35 cellular contexts compared by ENCODE assay signal in genomic region chr16:89589241-89589926, GRCh38. TPM values are rescaled to one million over a fixed set of nuclear protein-coding genes. Genes with fewer than 3 reads are reported as not detected.
"Had no signal": no experiment of that assay in that cellular context is flagged by ENCODE, and none has a peak within 500 bp of the region (broad histone marks: within the 10 kb centered on the region; RNA-seq: fewer than 3 reads in every experiment).

No MANE protein-coding gene starts in this region.

- H3K9me3 Mint-ChIP-seq: activated B cell treated with CpG ODN at 0.5 μM for 24 hours; activated naive CD4-positive, alpha-beta T cell treated with anti-CD3 and anti-CD28 coated beads for 36 hours; activated naive CD4-positive, alpha-beta T cell treated with anti-CD3 and anti-CD28 coated beads, Interleukin-2, amount 50 U/mL, for 24 hours; activated naive CD8-positive, alpha-beta T cell treated with anti-CD3 and anti-CD28 coated beads for 36 hours; activated naive CD8-positive, alpha-beta T cell treated with anti-CD3 and anti-CD28 coated beads, Interleukin-2, amount 50 U/mL, for 24 hours; activated T-helper 1 cell treated with anti-CD3 and anti-CD28 coated beads, Interleukin-12 subunit alpha, Interleukin-12 subunit beta, Interleukin-2, Interleukin-4 antibody, amounts not matched to agents 30 ng/mL and 10 ng/mL and 1 ng/mL, durations not matched to agents 14 hours and 24 hours and 36 hours; activated T-helper 2 cell treated with anti-CD3 and anti-CD28 coated beads, Interferon-gamma antibody, Interleukin-2, Interleukin-4, amounts not matched to agents 10 μg/mL and 5 μg/mL and 100 μg/mL, durations not matched to agents 14 hours and 24 hours and 36 hours; T-helper 2 cell treated with Interferon-gamma antibody and Interleukin-4, amounts not matched to agents 5 μg/mL and 100 μg/mL, for 36 hours had no signal

- DNase-seq: activated B cell treated with CpG ODN at 0.5 μM for 24 hours; activated CD4-positive, alpha-beta T cell treated with anti-CD3 and anti-CD28 coated beads for 48 hours; activated CD4-positive, alpha-beta T cell treated with anti-CD3 and anti-CD28 coated beads, Interleukin-2, amount 50 U/mL, for 1 hour; activated CD4-positive, alpha-beta T cell treated with anti-CD3 and anti-CD28 coated beads, Interleukin-2, amount 50 U/mL, for 48 hours; activated CD8-positive, alpha-beta T cell treated with anti-CD3 and anti-CD28 coated beads for 36 hours; activated effector memory CD4-positive, alpha-beta T cell treated with anti-CD3 and anti-CD28 coated beads, Interleukin-2, amount 50 U/mL, for 16 hours; activated naive CD4-positive, alpha-beta T cell treated with anti-CD3 and anti-CD28 coated beads for 36 hours; activated naive CD8-positive, alpha-beta T cell treated with anti-CD3 and anti-CD28 coated beads for 36 hours; activated naive CD8-positive, alpha-beta T cell treated with anti-CD3 and anti-CD28 coated beads, Interleukin-2, amount 50 U/mL, for 24 hours; activated T-cell treated with anti-CD3 and anti-CD28 coated beads, Interleukin-2, amount 50 U/mL, for 1 hour; activated T-cell treated with anti-CD3 and anti-CD28 coated beads, Interleukin-2, amount 50 U/mL, for 48 hours; adrenal gland; amygdala; aorta; body of pancreas; colonic mucosa; effector CD8-positive, alpha-beta T cell; esophagus squamous epithelium; foreskin melanocyte; heart right ventricle; T-helper 1 cell; T-helper 17 cell; T1000; WERI-Rb-1 had no signal

- ATAC-seq: activated CD4-positive, CD25-positive, alpha-beta regulatory T cell treated with anti-CD3 and anti-CD28 coated beads, Interleukin-2, amount 50 U/mL, for 24 hours; activated CD8-positive, alpha-beta T cell treated with anti-CD3 and anti-CD28 coated beads for 36 hours; activated naive CD8-positive, alpha-beta T cell treated with anti-CD3 and anti-CD28 coated beads, Interleukin-2, amount 50 U/mL, for 24 hours; body of pancreas; gastroesophageal sphincter; heart right ventricle; T-helper 17 cell had no signal

- H3K27ac Mint-ChIP-seq: activated B cell treated with CpG ODN at 0.5 μM for 24 hours; activated CD8-positive, alpha-beta T cell treated with anti-CD3 and anti-CD28 coated beads for 36 hours; activated naive CD4-positive, alpha-beta T cell treated with anti-CD3 and anti-CD28 coated beads for 36 hours; activated naive CD4-positive, alpha-beta T cell treated with anti-CD3 and anti-CD28 coated beads, Interleukin-2, amount 50 U/mL, for 24 hours; activated naive CD8-positive, alpha-beta T cell treated with anti-CD3 and anti-CD28 coated beads for 36 hours; activated naive CD8-positive, alpha-beta T cell treated with anti-CD3 and anti-CD28 coated beads, Interleukin-2, amount 50 U/mL, for 24 hours; activated T-helper 1 cell treated with anti-CD3 and anti-CD28 coated beads, Interleukin-12 subunit alpha, Interleukin-12 subunit beta, Interleukin-2, Interleukin-4 antibody, amounts not matched to agents 30 ng/mL and 10 ng/mL and 1 ng/mL, durations not matched to agents 14 hours and 24 hours and 36 hours; activated T-helper 2 cell treated with anti-CD3 and anti-CD28 coated beads, Interferon-gamma antibody, Interleukin-2, Interleukin-4, amounts not matched to agents 10 μg/mL and 5 μg/mL and 100 μg/mL, durations not matched to agents 14 hours and 24 hours and 36 hours; T-helper 17 cell; T-helper 2 cell treated with Interferon-gamma antibody and Interleukin-4, amounts not matched to agents 5 μg/mL and 100 μg/mL, for 36 hours had no signal

- H3K4me1 Mint-ChIP-seq: activated B cell treated with CpG ODN at 0.5 μM for 24 hours had no signal

- H3K4me1 ChIP-seq: adrenal gland, body of pancreas, colonic mucosa, esophagus squamous epithelium, gastroesophageal sphincter, heart right ventricle had no signal

- H3K27me3 Mint-ChIP-seq: activated B cell treated with CpG ODN at 0.5 μM for 24 hours; activated CD8-positive, alpha-beta T cell treated with anti-CD3 and anti-CD28 coated beads for 36 hours; activated naive CD4-positive, alpha-beta T cell treated with anti-CD3 and anti-CD28 coated beads, Interleukin-2, amount 50 U/mL, for 24 hours; activated naive CD8-positive, alpha-beta T cell treated with anti-CD3 and anti-CD28 coated beads for 36 hours; activated naive CD8-positive, alpha-beta T cell treated with anti-CD3 and anti-CD28 coated beads, Interleukin-2, amount 50 U/mL, for 24 hours; T-helper 17 cell had no signal

- H3K4me3 Mint-ChIP-seq: activated B cell treated with CpG ODN at 0.5 μM for 24 hours; activated CD8-positive, alpha-beta T cell treated with anti-CD3 and anti-CD28 coated beads for 36 hours; activated naive CD4-positive, alpha-beta T cell treated with anti-CD3 and anti-CD28 coated beads for 36 hours; activated naive CD4-positive, alpha-beta T cell treated with anti-CD3 and anti-CD28 coated beads, Interleukin-2, amount 50 U/mL, for 24 hours; activated naive CD8-positive, alpha-beta T cell treated with anti-CD3 and anti-CD28 coated beads for 36 hours; activated naive CD8-positive, alpha-beta T cell treated with anti-CD3 and anti-CD28 coated beads, Interleukin-2, amount 50 U/mL, for 24 hours; activated T-helper 1 cell treated with anti-CD3 and anti-CD28 coated beads, Interleukin-12 subunit alpha, Interleukin-12 subunit beta, Interleukin-2, Interleukin-4 antibody, amounts not matched to agents 30 ng/mL and 10 ng/mL and 1 ng/mL, durations not matched to agents 14 hours and 24 hours and 36 hours; T-helper 17 cell; T-helper 2 cell treated with Interferon-gamma antibody and Interleukin-4, amounts not matched to agents 5 μg/mL and 100 μg/mL, for 36 hours had no signal

- H3K27me3 ChIP-seq: adrenal gland, body of pancreas, colonic mucosa, esophagus squamous epithelium, heart right ventricle had no signal

- H3K36me3 Mint-ChIP-seq: activated naive CD4-positive, alpha-beta T cell treated with anti-CD3 and anti-CD28 coated beads, Interleukin-2, amount 50 U/mL, for 24 hours; activated naive CD8-positive, alpha-beta T cell treated with anti-CD3 and anti-CD28 coated beads for 36 hours had no signal

- H3K36me3 ChIP-seq: adrenal gland, colonic mucosa, esophagus squamous epithelium, gastroesophageal sphincter, heart right ventricle, WERI-Rb-1 had no signal

- FAIRE-seq: endometrium, endothelial cell of umbilical vein had no signal

- H3K27ac ChIP-seq: adrenal gland, body of pancreas, colonic mucosa, epithelial cell of prostate, esophagus squamous epithelium, gastroesophageal sphincter, heart right ventricle, WERI-Rb-1 had no signal

- H3K4me3 ChIP-seq: adrenal gland, body of pancreas, colonic mucosa, esophagus squamous epithelium, gastroesophageal sphincter, heart right ventricle had no signal

- H3K9me3 ChIP-seq: adrenal gland, body of pancreas, colonic mucosa, esophagus squamous epithelium, gastroesophageal sphincter, heart right ventricle had no signal

RNA-seq across cellular contexts. Expression of gene DPEP1, which starts 24.1 kb away (rescaled TPM):
- total RNA-seq: activated B cell treated with CpG ODN at 0.5 μM for 24 hours; activated CD8-positive, alpha-beta T cell treated with anti-CD3 and anti-CD28 coated beads for 36 hours; activated naive CD4-positive, alpha-beta T cell treated with anti-CD3 and anti-CD28 coated beads for 36 hours; activated T-helper 1 cell treated with anti-CD3 and anti-CD28 coated beads, Interleukin-12 subunit alpha, Interleukin-12 subunit beta, Interleukin-2, Interleukin-4 antibody, amounts not matched to agents 30 ng/mL and 10 ng/mL and 1 ng/mL, durations not matched to agents 14 hours and 24 hours and 36 hours; activated T-helper 2 cell treated with anti-CD3 and anti-CD28 coated beads, Interferon-gamma antibody, Interleukin-2, Interleukin-4, amounts not matched to agents 10 μg/mL and 5 μg/mL and 100 μg/mL, durations not matched to agents 14 hours and 24 hours and 36 hours; aorta; fibroblast of villous mesenchyme; heart right ventricle; T-helper 17 cell had no signal
- polyA plus RNA-seq: fibroblast of lung had no signal
